Comparison of ENCODE assay signal across 21 cellular contexts in genomic region chr11:114984611-114985163, GRCh38.
"Had no signal": no experiment of that assay in that cellular context is flagged by ENCODE, and none has a peak within 500 bp of the region (broad histone marks: within the 10 kb centered on the region; RNA-seq: fewer than 3 reads in every experiment).

No MANE protein-coding gene starts in this region.

- H3K27me3 ChIP-seq: gastrocnemius medialis, heart right ventricle, neutrophil, testis, tibial nerve, upper lobe of right lung, vagina had no signal

- H3K4me3 ChIP-seq: gastrocnemius medialis, heart right ventricle, spleen, testis, tibial nerve, upper lobe of right lung, vagina had no signal

- ATAC-seq: esophagus mucosa; gastrocnemius medialis; sciatic nerve; stimulated activated memory B cell treated with anti-CD40 and anti-IgM and Interleukin-4, amounts not matched to agents 10 μg/mL and 1 μg/mL and 100 μg/mL, for 72 hours; upper lobe of right lung had no signal

- H3K9me3 ChIP-seq: gastrocnemius medialis, heart right ventricle, neutrophil, spleen, testis, tibial nerve, upper lobe of right lung, vagina had no signal

- DNase-seq: effector memory CD4-positive, alpha-beta T cell; gastrocnemius medialis; heart right ventricle; hypothalamus; kidney glomerular epithelial cell; mesendoderm; naive B cell; nephron progenitor cell; posterior cingulate gyrus; spleen; stimulated activated CD4-positive, alpha-beta T cell treated with anti-CD3 and anti-CD28 coated beads, Interleukin-15, amount 100 ng/mL, for 24 hours; stimulated activated CD4-positive, alpha-beta T cell treated with anti-CD3 and anti-CD28 coated beads, Interleukin-1b, Interleukin-23, amount 100 ng/mL, for 48 hours; stimulated activated CD4-positive, alpha-beta T cell treated with anti-CD3 and anti-CD28 coated beads, Interleukin-4, amount 100 ng/mL, for 24 hours; testis; upper lobe of right lung had no signal

- H3K36me3 ChIP-seq: gastrocnemius medialis, heart right ventricle, neutrophil, spleen, tibial nerve, upper lobe of right lung, vagina had no signal

- H3K4me1 ChIP-seq: gastrocnemius medialis, heart right ventricle, testis, tibial nerve, upper lobe of right lung, vagina had no signal

- H3K27ac ChIP-seq: gastrocnemius medialis, heart right ventricle, neutrophil, spleen, testis, tibial nerve, upper lobe of right lung, vagina had no signal
